1 cellular context compared by ENCODE assay signal in the genomic region with DNA sequence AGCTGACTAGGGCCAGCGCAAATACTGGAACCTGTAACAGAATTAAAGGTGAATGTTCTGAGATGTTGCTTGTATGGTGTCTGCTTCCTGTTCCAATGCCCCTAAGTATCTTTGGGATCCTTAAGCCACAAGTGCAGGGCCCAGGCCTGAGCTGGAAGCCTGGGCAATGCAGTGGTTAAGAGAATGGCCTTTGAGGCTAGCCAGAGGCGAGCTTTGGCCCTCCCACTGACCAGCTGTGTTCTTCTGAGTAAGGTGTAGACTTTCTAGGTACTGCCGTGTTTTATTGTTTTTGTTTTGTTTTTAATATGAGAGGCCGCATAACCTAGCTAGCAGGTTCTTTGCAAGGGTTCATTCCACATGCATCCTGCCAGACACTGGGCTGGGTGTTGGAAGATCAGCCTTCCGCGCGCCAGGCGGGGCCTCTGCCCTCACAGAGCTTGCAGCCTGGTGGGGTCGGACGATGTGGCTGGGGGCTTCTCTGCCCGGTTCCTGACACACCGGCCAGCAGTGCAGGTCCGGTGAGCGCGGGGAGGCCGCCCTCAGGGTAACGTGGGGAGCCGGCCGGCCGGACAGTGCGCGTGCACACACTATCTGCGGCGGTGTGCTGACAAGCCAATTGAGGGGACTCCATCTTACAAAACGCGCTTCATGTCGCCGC.
TF ChIP-seq lines count a peak whose summit lies in the region.

No MANE protein-coding gene starts in this region.

TF ChIP-seq in IMR-90, 13 proteins besides CTCF, POLR2A, EP300 and RAD21:
- TF ChIP-seq, protein P1, sequence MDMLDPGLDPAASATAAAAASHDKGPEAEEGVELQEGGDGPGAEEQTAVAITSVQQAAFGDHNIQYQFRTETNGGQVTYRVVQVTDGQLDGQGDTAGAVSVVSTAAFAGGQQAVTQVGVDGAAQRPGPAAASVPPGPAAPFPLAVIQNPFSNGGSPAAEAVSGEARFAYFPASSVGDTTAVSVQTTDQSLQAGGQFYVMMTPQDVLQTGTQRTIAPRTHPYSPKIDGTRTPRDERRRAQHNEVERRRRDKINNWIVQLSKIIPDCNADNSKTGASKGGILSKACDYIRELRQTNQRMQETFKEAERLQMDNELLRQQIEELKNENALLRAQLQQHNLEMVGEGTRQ (IDR thresholded peaks at IDR 0.05; ENCODE audit: low read depth, low read length): no peak
- TF ChIP-seq MXI1 (IDR thresholded peaks at IDR 0.05; ENCODE audit: borderline replicate concordance, low read depth, low read length) (no peak), BHLHE40 (IDR thresholded peaks at IDR 0.05; ENCODE audit: low read depth, low read length) (no peak), FOS (IDR thresholded peaks at IDR 0.05; ENCODE audit: low read depth, low read length) (no peak), MAFK (IDR thresholded peaks at IDR 0.05; ENCODE audit: low read depth, low read length) (no peak), CHD1 (IDR thresholded peaks at IDR 0.05; ENCODE audit: low read depth, low read length) (no peak)
